Comparison of ENCODE assay signal across 1 cellular context in genomic region chr11:16738949-16739262, GRCh38.
TF ChIP-seq lines count a peak whose summit lies in the region.

No MANE protein-coding gene starts in this region.

TF ChIP-seq in HepG2, 621 proteins besides CTCF, POLR2A, EP300 and RAD21 (continued from another document):
- TF ChIP-seq GPBP1L1 (CRISPR knock-in tag; IDR thresholded peaks at IDR 0.05) (no peak), KDM5A (IDR thresholded peaks at IDR 0.05; ENCODE audit: borderline replicate concordance, low read length) (no peak; the same call in 1 of the 2 replicates), ZBTB8A (CRISPR knock-in tag; IDR thresholded peaks at IDR 0.05; ENCODE audit: borderline replicate concordance, low read depth) (0 out of 2 replicates have a peak, but pooled peaks have one; percentile 8), NR2F1 (CRISPR knock-in tag; IDR thresholded peaks at IDR 0.05) (no peak), ZNF260 (CRISPR knock-in tag; IDR thresholded peaks at IDR 0.05; ENCODE audit: borderline replicate concordance, low read depth) (no peak), ZNF350 (CRISPR knock-in tag; IDR thresholded peaks at IDR 0.05; ENCODE audit: borderline replicate concordance, low read depth) (no peak), CREB3 (CRISPR knock-in tag; IDR thresholded peaks at IDR 0.05) (peak; percentile 26; the same call in 1 of the 2 replicates), TEAD2 (CRISPR knock-in tag; IDR thresholded peaks at IDR 0.05) (no peak), ZNF550 (CRISPR knock-in tag; IDR thresholded peaks at IDR 0.05; ENCODE audit: borderline replicate concordance) (no peak), PHF5A (CRISPR knock-in tag; IDR thresholded peaks at IDR 0.05; ENCODE audit: low read depth, unreplicated experiment) (no peak), ARHGAP35 (CRISPR knock-in tag; IDR thresholded peaks at IDR 0.05; ENCODE audit: borderline replicate concordance) (no peak), FOXK1 (CRISPR knock-in tag; IDR thresholded peaks at IDR 0.05; ENCODE audit: borderline replicate concordance, low read depth) (no peak), KDM6A (CRISPR knock-in tag; IDR thresholded peaks at IDR 0.05; ENCODE audit: low read depth) (no peak), IRF9 (CRISPR knock-in tag; IDR thresholded peaks at IDR 0.05; ENCODE audit: borderline replicate concordance) (no peak), SETDB1 (CRISPR knock-in tag; IDR thresholded peaks at IDR 0.05; ENCODE audit: borderline replicate concordance) (no peak), IKZF1 (IDR thresholded peaks at IDR 0.05) (no peak), JUND (CRISPR knock-in tag; IDR thresholded peaks at IDR 0.05) (no peak), SNRNP70 (IDR thresholded peaks at IDR 0.05; ENCODE audit: low read depth, low read length) (no peak), PAXIP1 (CRISPR knock-in tag; conservative IDR thresholded peaks at IDR 0.05) (no peak), MEF2D (CRISPR knock-in tag; IDR thresholded peaks at IDR 0.05) (no peak), ZFY (CRISPR knock-in tag; IDR thresholded peaks at IDR 0.05) (peak; percentile 62; the same call in 1 of the 2 replicates), ZNF18 (CRISPR knock-in tag; IDR thresholded peaks at IDR 0.05; ENCODE audit: insufficient replicate concordance) (no peak), ZNF703 (CRISPR knock-in tag; IDR thresholded peaks at IDR 0.05; ENCODE audit: borderline replicate concordance) (no peak), ZNF224 (CRISPR knock-in tag; IDR thresholded peaks at IDR 0.05) (no peak), TRIM22 (IDR thresholded peaks at IDR 0.05) (no peak), XBP1 (CRISPR knock-in tag; IDR thresholded peaks at IDR 0.05) (peak; percentile 1; the same call in 1 of the 2 replicates), ZBTB49 (CRISPR knock-in tag; IDR thresholded peaks at IDR 0.05; ENCODE audit: borderline replicate concordance) (no peak), ZNF567 (CRISPR knock-in tag; IDR thresholded peaks at IDR 0.05; ENCODE audit: borderline replicate concordance) (no peak), EZH2 (conservative IDR thresholded peaks at IDR 0.05; ENCODE audit: low read depth, low read length) (no peak), ZNF792 (CRISPR knock-in tag; IDR thresholded peaks at IDR 0.05) (0 out of 2 replicates have a peak, but pooled peaks have one; percentile 12), LRRFIP1 (CRISPR knock-in tag; conservative IDR thresholded peaks at IDR 0.05) (no peak), ZNF326 (CRISPR knock-in tag; IDR thresholded peaks at IDR 0.05; ENCODE audit: borderline replicate concordance) (no peak), ZNF781 (CRISPR knock-in tag; IDR thresholded peaks at IDR 0.05; ENCODE audit: borderline replicate concordance, not compliant biosample characterization) (peak; percentile 3), ZNF232 (CRISPR knock-in tag; IDR thresholded peaks at IDR 0.05; ENCODE audit: borderline replicate concordance) (peak; percentile 27; the same call in 1 of the 2 replicates), TP53 (CRISPR knock-in tag; conservative IDR thresholded peaks at IDR 0.05) (0 out of 2 replicates have a peak, but pooled peaks have one; percentile 2)
